8 cellular contexts compared by ENCODE assay signal in the genomic region with DNA sequence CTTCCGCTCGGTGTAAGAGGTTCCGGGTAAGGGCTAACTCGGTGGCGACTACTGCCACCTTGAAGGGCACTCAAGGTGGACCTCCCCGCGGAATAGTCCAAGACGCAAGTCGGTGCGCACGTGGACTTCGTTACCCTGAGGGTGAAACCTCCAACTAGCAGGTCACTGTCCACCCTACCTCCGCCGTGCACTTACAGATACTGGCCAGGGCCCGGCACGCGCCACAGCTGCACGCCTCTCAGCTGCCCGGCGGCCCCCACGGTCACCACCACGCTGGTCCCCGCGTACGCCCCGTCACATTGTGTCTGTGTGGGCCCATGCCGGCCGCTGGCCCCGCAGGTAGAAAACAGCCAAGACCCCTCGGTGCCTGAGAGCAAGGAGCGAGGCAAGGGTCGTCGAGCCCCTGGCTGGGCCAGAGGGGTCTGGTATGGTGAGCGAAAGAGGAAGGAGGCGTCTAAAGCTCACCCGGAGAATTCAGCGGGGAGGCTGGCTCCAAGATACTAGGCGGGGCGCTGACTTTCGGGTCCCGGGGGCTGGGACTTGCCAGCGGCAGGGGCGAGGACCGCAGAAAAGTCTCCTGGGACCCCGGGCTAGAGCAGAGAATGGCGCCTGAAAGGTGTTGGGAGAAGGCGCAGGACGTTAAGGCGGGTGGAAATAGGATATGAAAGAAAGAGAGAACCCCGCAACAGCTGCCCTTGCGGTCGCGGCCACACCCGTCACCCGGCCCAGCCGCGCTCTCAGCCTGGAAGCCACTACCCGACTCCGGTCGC. TPM values are rescaled to one million over a fixed set of nuclear protein-coding genes. Genes with fewer than 3 reads are reported as not detected.
DNase-seq lines count a peak whose midpoint lies in the region; ATAC-seq and TF ChIP-seq lines count a peak whose summit lies in the region.

No MANE protein-coding gene starts in this region.

- ATAC-seq in HG02870 (IDR thresholded peaks at IDR 0.05; ENCODE audit: unreplicated experiment) (no peak), HG02571 (IDR thresholded peaks at IDR 0.05; ENCODE audit: unreplicated experiment) (no peak)

- no peak for TF ChIP-seq CTCF in choroid plexus epithelial cell (conservative IDR thresholded peaks at IDR 0.05; ENCODE audit: low read depth, low read length)

- peak overlapping the region; percentile 32 to 74 for H3K9ac ChIP-seq in mucosa of rectum (ENCODE audit: low read depth in 1 of 2, low read length in 2 of 2)

- peaks cover 7 to 9% of the 10 kb centered on the region in 2 donors for H3K27me3 ChIP-seq in mucosa of rectum (ENCODE audit: control insufficient read depth in 2 of 2, insufficient read depth in 2 of 2, low read length in 2 of 2)

- H3K4me3 ChIP-seq in choroid plexus epithelial cell (ENCODE audit: low read depth, low read length) (peak overlapping the region; percentile 36), mucosa of rectum (ENCODE audit: low read length in 2 of 2) (peak overlapping the region; percentile 62 to 65)

- H3K27ac ChIP-seq in mucosa of rectum (ENCODE audit: low read depth in 2 of 2, low read length in 2 of 2) = peak overlapping the region; percentile 23 to 29

- DNase-seq in ELF-1 (ENCODE audit: low read depth, low spot score) (peak; percentile 39), NCI-H2171 (lab: John Stamatoyannopoulos, UW) (peak; percentile 23), choroid plexus epithelial cell (ENCODE audit: low read depth) (no peak), occipital lobe (lab: John Stamatoyannopoulos, UW) (no peak), NCI-H1092 (lab: John Stamatoyannopoulos, UW) (no peak)

- peaks cover 5 to 6% of the 10 kb centered on the region in 2 donors for H3K36me3 ChIP-seq in mucosa of rectum (ENCODE audit: control insufficient read depth in 2 of 2, insufficient read depth in 2 of 2, low read length in 2 of 2)

- peaks cover 25 to 27% of the 10 kb centered on the region in 2 donors for H3K4me1 ChIP-seq in mucosa of rectum (ENCODE audit: control insufficient read depth in 2 of 2, insufficient read depth in 2 of 2, low read length in 2 of 2)

- H3K9me3 ChIP-seq in mucosa of rectum (ENCODE audit: control insufficient read depth in 2 of 2, low read length in 2 of 2) = no peaks in the 10 kb centered on the region

RNA-seq across cellular contexts. Expression of a gene that starts 0.9 kb away (rescaled TPM):
- not detected for total RNA-seq in occipital lobe

RNA-seq across cellular contexts. Expression of a gene that starts 19.0 kb away (rescaled TPM):
- 0.31 TPM for total RNA-seq in occipital lobe

RNA-seq across cellular contexts. Expression of a gene that starts 31.4 kb away (rescaled TPM):
- total RNA-seq in occipital lobe = 10.1 TPM

RNA-seq across cellular contexts. Expression of a gene that starts 46.3 kb away (rescaled TPM):
- 20.3 TPM for total RNA-seq in occipital lobe

Comparison
In these comparisons a context has a peak if more than half of its experiments do, and no peak if none do; other contexts are left out.
1. DNase-seq: peak in ELF-1 (single experiment) and NCI-H2171 (single experiment); none in choroid plexus epithelial cell (single experiment), occipital lobe (single experiment) and NCI-H1092 (single experiment).